In the genomic region with DNA sequence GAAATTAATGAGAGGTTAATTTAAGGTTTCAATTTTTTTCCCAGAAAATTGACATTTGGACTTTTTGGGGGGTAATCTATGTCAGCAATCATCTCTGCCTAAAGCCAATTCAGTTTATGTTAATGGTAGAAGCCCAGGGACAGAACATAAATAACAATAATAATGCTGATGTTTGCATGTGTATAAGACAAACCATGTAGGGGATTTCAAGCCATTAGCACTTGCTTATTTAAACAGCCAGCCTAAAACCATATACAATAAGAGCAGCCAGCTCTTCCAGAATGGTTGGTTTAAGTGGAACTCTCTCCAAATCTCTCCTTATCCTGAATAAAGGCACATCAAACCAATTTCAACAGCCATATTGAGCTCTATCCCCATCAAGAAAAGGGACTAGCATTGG, we compare ENCODE assay signal across 15 cellular contexts.
"Had no signal": no experiment of that assay in that cellular context is flagged by ENCODE, and none has a peak within 500 bp of the region (broad histone marks: within the 10 kb centered on the region; RNA-seq: fewer than 3 reads in every experiment).

No MANE protein-coding gene starts in this region.

- H3K4me3 ChIP-seq: body of pancreas, colonic mucosa, neural progenitor cell, uterus had no signal

- DNase-seq: activated CD4-positive, CD25-positive, alpha-beta regulatory T cell treated with anti-CD3 and anti-CD28 coated beads, Interleukin-2, amount 50 U/mL, for 72 hours; activated naive CD4-positive, alpha-beta T cell treated with anti-CD3 and anti-CD28 coated beads, Interleukin-2, amount 50 U/mL, for 16 hours; activated T-cell treated with anti-CD3 and anti-CD28 coated beads for 4 hours; amygdala; body of pancreas; central memory CD4-positive, alpha-beta T cell; colonic mucosa; foreskin melanocyte; naive B cell; stimulated activated CD4-positive, alpha-beta T cell treated with anti-CD3 and anti-CD28 coated beads, Interleukin-12 subunit alpha, Interleukin-12 subunit beta, amount 100 ng/mL, for 4 hours; stimulated activated CD4-positive, alpha-beta T cell treated with anti-CD3 and anti-CD28 coated beads, Interleukin-2, amount 100 ng/mL, for 24 hours; T-helper 9 cell; uterus had no signal

- H3K9ac ChIP-seq: neural progenitor cell had no signal

- H3K36me3 Mint-ChIP-seq: naive B cell, neural progenitor cell had no signal

- H3K27ac Mint-ChIP-seq: activated T-helper 2 cell treated with anti-CD3 and anti-CD28 coated beads, Interferon-gamma antibody, Interleukin-2, Interleukin-4, amounts not matched to agents 10 μg/mL and 5 μg/mL and 100 μg/mL, durations not matched to agents 14 hours and 24 hours and 36 hours; neural progenitor cell had no signal

- H3K27ac ChIP-seq: body of pancreas, colonic mucosa, neural progenitor cell, uterus had no signal

- H2AFZ ChIP-seq: neural progenitor cell had no signal

- H3K9me3 ChIP-seq: body of pancreas, colonic mucosa, uterus had no signal

- H3K27me3 Mint-ChIP-seq: naive B cell had no signal

- ATAC-seq: body of pancreas had no signal

- H3K4me2 ChIP-seq: neural progenitor cell had no signal

- H3K36me3 ChIP-seq: colonic mucosa, neural progenitor cell, uterus had no signal

- H3K4me3 Mint-ChIP-seq: naive B cell, neural progenitor cell had no signal

- H3K27me3 ChIP-seq: body of pancreas, colonic mucosa, neural progenitor cell, uterus had no signal

- H3K9me3 Mint-ChIP-seq: activated T-helper 2 cell treated with anti-CD3 and anti-CD28 coated beads, Interferon-gamma antibody, Interleukin-2, Interleukin-4, amounts not matched to agents 10 μg/mL and 5 μg/mL and 100 μg/mL, durations not matched to agents 14 hours and 24 hours and 36 hours; naive B cell; neural progenitor cell had no signal

- H3K4me1 ChIP-seq: colonic mucosa, neural progenitor cell, uterus had no signal
